14 cellular contexts compared by ENCODE assay signal in the genomic region with DNA sequence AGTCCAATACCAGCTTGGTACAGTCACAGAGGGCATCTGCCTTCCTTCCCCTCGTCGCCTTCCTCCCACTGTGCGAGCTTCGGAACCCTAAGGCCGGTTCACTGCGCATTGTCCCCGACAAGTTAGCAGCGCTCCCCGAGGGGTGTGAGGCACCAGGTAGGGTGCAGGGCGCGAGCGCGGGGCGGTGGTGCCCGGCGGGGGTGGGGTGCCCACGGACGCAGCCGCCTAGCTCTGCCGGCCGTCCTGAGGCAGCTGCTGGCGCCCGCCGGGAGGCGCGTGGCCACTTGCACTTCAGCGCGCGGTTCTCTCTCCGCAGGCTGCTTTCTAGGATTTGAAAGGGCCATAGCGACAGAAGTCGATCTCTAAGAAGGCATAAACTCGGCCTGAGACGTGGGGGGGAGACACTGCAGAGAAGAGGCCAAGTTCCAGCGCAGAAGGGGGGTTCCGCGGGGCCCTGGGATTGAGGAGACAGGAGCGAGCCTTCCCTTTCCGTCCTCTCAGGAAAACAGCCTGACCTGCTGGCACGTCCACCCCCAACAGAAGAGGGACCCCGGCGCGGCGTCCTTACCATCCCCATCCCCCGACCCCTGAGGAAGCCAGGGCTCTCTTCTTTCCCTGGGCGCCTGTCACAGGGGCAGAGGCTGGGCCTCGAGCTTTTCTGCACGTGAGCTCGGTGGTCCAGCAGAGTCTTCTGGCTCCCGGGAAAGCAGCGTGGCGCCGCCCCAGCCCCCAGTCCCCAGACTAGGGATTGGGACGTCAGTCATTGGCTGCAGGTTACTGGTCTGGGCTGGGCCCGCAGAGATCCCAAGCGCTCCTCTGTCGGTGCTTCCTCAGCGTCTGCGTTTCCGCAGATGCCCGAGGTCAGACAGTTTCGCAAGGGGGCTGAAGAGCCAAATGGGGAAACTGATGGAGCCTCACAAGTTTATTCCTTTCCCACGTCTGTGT. TPM values are rescaled to one million over a fixed set of nuclear protein-coding genes. Genes with fewer than 3 reads are reported as not detected.
DNase-seq lines count a peak whose midpoint lies in the region; ATAC-seq and TF ChIP-seq lines count a peak whose summit lies in the region.
"Had no signal": no experiment of that assay in that cellular context is flagged by ENCODE, and none has a peak within 500 bp of the region (broad histone marks: within the 10 kb centered on the region; RNA-seq: fewer than 3 reads in every experiment).

No MANE protein-coding gene starts in this region.

- TF ChIP-seq POLR2A in stomach (IDR thresholded peaks at IDR 0.05) (no peak), gastroesophageal sphincter (IDR thresholded peaks at IDR 0.05) (no peak)

- H3K9me3 ChIP-seq in WERI-Rb-1 (ENCODE audit: severe bottlenecking) (peaks cover 3% of the 10 kb centered on the region), stomach (peaks cover 3 to 19% (median 11%) of the 10 kb centered on the region in 4 donors), gastroesophageal sphincter (peaks cover 0 to 12% (median 0%) of the 10 kb centered on the region in 3 donors)

- H3K27me3 ChIP-seq in WERI-Rb-1 (ENCODE audit: insufficient read depth, low read depth, severe bottlenecking), result peaks cover 34% of the 10 kb centered on the region
- peaks cover 14 to 87% (median 66%) of the 10 kb centered on the region in 3 donors for H3K27me3 ChIP-seq in stomach
- H3K27me3 ChIP-seq in gastroesophageal sphincter, result peaks cover 86% of the 10 kb centered on the region

- peaks cover 0 to 4% of the 10 kb centered on the region in 2 donors for H3K9me3 Mint-ChIP-seq in activated T-cell treated with anti-CD3 and anti-CD28 coated beads, Interleukin-2, amount 50 U/mL, for 72 hours

- WGBS in stomach, 5 donors, result 5 to 10% (median 6%) methylated on average over 26 to 63 of the region's 63 CpGs
- 22 to 25% methylated on average over 1 to 11 of the region's 63 CpGs for WGBS in gastroesophageal sphincter (ENCODE audit: low coverage in 1 of 2), 2 donors

- no peaks in the 10 kb centered on the region for H3K36me3 ChIP-seq in WERI-Rb-1
- H3K36me3 ChIP-seq in stomach, result no peaks in the 10 kb centered on the region
- no peaks in the 10 kb centered on the region for H3K36me3 ChIP-seq in gastroesophageal sphincter

- no peak overlapping the region for H3K27ac Mint-ChIP-seq in activated T-cell treated with anti-CD3 and anti-CD28 coated beads, Interleukin-2, amount 50 U/mL, for 72 hours
- H3K27ac Mint-ChIP-seq: memory B cell had no signal

- H3K4me1 Mint-ChIP-seq in activated T-cell treated with anti-CD3 and anti-CD28 coated beads, Interleukin-2, amount 50 U/mL, for 72 hours (ENCODE audit: low read depth), result peaks cover 33% of the 10 kb centered on the region

- H3K27ac ChIP-seq in WERI-Rb-1 (no peak overlapping the region), stomach (no peak overlapping the region), gastroesophageal sphincter (no peak overlapping the region)

- intact Hi-C loops in left colon (cut with DNase I, micrococcal nuclease), result loop anchor here in 1 of 2 donors (10.0 kb wide), 1 partner anchor 154 kb away; no protein-coding TSS in a partner anchor
- intact Hi-C loops in stomach (cut with DNase I; ENCODE audit: low total_unique reads), result no loop called here

- TF ChIP-seq CTCF in WERI-Rb-1 (IDR thresholded peaks at IDR 0.05; ENCODE audit: low read depth, low read length), result peak; percentile 17; the same call in 1 of the 2 replicates
- no peak for TF ChIP-seq CTCF in stomach (IDR thresholded peaks at IDR 0.05)
- no peak for TF ChIP-seq CTCF in gastroesophageal sphincter (IDR thresholded peaks at IDR 0.05)

- TF ChIP-seq EP300 in stomach (IDR thresholded peaks at IDR 0.05) (no peak), gastroesophageal sphincter (IDR thresholded peaks at IDR 0.05) (no peak)

- peaks cover 81% of the 10 kb centered on the region for H3K27me3 Mint-ChIP-seq in activated T-cell treated with anti-CD3 and anti-CD28 coated beads, Interleukin-2, amount 50 U/mL, for 72 hours (ENCODE audit: low read depth)

- DNase-seq in activated T-cell treated with anti-CD3 and anti-CD28 coated beads, Interleukin-2, amount 50 U/mL, for 72 hours, result no peak
- DNase-seq in activated T-cell treated with anti-CD3 and anti-CD28 coated beads for 4 hours, result no peak
- peak; percentile 52 for DNase-seq in WERI-Rb-1
- DNase-seq in left colon, result no peak
- no peak for DNase-seq in stomach
- no peak for DNase-seq in stimulated activated naive CD4-positive, alpha-beta T cell (lab: John Stamatoyannopoulos, UW)
- no peak for DNase-seq in T-helper 2 cell
- DNase-seq: activated gamma-delta T cell treated with Interleukin-2 at 50 U/mL for 16 hours, head of caudate nucleus, NCI-H1092, PC-3, small intestine had no signal

- peaks cover 21 to 35% (median 27%) of the 10 kb centered on the region in 4 donors for H3K4me1 ChIP-seq in stomach
- peaks cover 0 to 27% (median 24%) of the 10 kb centered on the region in 3 donors for H3K4me1 ChIP-seq in gastroesophageal sphincter

- H3K36me3 Mint-ChIP-seq in activated T-cell treated with anti-CD3 and anti-CD28 coated beads, Interleukin-2, amount 50 U/mL, for 72 hours (ENCODE audit: insufficient read depth in 2 of 2), result peaks cover 0 to 2% of the 10 kb centered on the region in 2 donors

- H3K4me3 ChIP-seq in WERI-Rb-1 (ENCODE audit: low read depth, low read length) (peak overlapping the region; percentile 49), stomach (peak overlapping the region; percentile 3 to 28 (median 12)), gastroesophageal sphincter (no peak overlapping the region)

- H3K4me3 Mint-ChIP-seq in activated T-cell treated with anti-CD3 and anti-CD28 coated beads, Interleukin-2, amount 50 U/mL, for 72 hours, result peak overlapping the region; percentile 32 to 57

- peak in 1 of 2 donors; percentile 22 for ATAC-seq in activated T-cell treated with anti-CD3 and anti-CD28 coated beads, Interleukin-2, amount 50 U/mL, for 72 hours (replicated peaks in 1 of 2)
- ATAC-seq in left colon (peak; percentile 26), gastroesophageal sphincter (no peak)
- ATAC-seq: PC-3 had no signal

RNA-seq across cellular contexts. Expression of a gene that starts 15.6 kb away (rescaled TPM):
- total RNA-seq in activated T-cell treated with anti-CD3 and anti-CD28 coated beads, Interleukin-2, amount 50 U/mL, for 72 hours, result not detected
- total RNA-seq in left colon, result not detected
- not detected for total RNA-seq in stomach
- not detected for polyA plus RNA-seq in stomach
- not detected for total RNA-seq in gastroesophageal sphincter
- total RNA-seq: PC-3 had no signal
- polyA plus RNA-seq: small intestine had no signal

RNA-seq across cellular contexts. Expression of a gene that starts 22.5 kb away (rescaled TPM):
- total RNA-seq in activated T-cell treated with anti-CD3 and anti-CD28 coated beads, Interleukin-2, amount 50 U/mL, for 72 hours, result 10 to 100 TPM; 39.7 to 46.6 TPM
- total RNA-seq in left colon (10 to 100 TPM; 40.9 to 50.0 TPM), stomach (100 to 1,000 TPM in 1 of 5 donors, 10 to 100 TPM in 3, 1 to 10 TPM in 1; 1.2 to 158 (median 55.4) TPM), gastroesophageal sphincter (10 to 100 TPM; 31.6 to 66.2 (median 40.4) TPM)
- 10 to 100 TPM; 30.6 to 68.6 (median 50.2) TPM for polyA plus RNA-seq in stomach

Comparison
In these comparisons a context has a peak if more than half of its experiments do, and no peak if none do; other contexts are left out.
1. H3K4me3 ChIP-seq: peak in WERI-Rb-1 (single experiment) and stomach (4 of 4); none in gastroesophageal sphincter (0 of 2).